8 cellular contexts compared by ENCODE assay signal in the genomic region with DNA sequence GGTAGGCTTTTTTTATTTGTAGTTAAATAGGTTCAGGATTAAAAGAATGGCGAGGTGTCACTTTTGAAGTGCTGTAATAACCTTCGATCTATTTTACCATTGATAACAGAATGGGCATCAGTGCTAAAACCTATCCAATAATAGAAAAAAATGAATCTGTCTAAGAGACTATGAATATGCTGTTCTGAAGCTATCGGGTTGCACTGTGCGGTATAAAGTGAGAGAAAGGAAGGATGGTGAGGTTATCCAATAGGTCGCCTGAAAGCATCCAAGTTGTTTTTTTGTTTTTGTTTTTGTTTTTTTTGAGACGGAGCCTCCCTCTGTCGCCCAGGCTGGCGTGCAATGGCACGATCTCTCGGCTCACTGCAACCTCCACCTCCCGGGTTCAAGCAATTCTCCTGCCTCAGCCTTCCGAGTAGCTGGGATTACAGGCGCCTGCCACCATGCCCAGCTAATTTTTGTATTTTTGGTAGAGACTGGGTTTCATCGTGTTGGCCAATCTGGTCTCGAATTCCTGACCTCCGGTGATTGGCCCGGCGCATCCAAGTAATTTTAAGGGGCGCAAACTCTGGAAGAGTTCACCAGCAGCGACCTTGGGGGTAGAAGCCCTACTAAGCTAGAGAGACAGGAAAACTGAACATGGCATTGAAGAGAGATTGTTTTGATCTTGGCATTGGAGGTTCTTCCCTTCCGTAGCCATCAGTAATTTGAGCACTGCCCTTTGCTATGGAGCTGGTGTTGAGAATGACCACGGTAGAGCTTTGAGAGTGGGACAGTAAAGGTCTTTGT. TPM values are rescaled to one million over a fixed set of nuclear protein-coding genes. Genes with fewer than 3 reads are reported as not detected.
DNase-seq lines count a peak whose midpoint lies in the region; ATAC-seq and TF ChIP-seq lines count a peak whose summit lies in the region.

No MANE protein-coding gene starts in this region.

- TF ChIP-seq CTCF in Loucy (conservative IDR thresholded peaks at IDR 0.05; ENCODE audit: low read length) (no peak), tibial nerve (IDR thresholded peaks at IDR 0.05) (no peak), GM10266 (IDR thresholded peaks at IDR 0.05; ENCODE audit: control insufficient read depth, insufficient read depth, low read depth, missing control alignments) (no peak)

- no peak overlapping the region for H3K18ac ChIP-seq in mesenchymal stem cell (ENCODE audit: low read depth in 1 of 2, low read length in 2 of 2)

- peak overlapping the region; percentile 93 for H4K8ac ChIP-seq in mesenchymal stem cell (ENCODE audit: low read length)

- peak in 8 of 14 donors; percentile 17 to 84 (median 37) for DNase-seq in C1 segment of cervical spinal cord (lab: John Stamatoyannopoulos, UW)
- DNase-seq in SK-N-MC (ENCODE audit: low read depth, low spot score): no peak
- no peak for DNase-seq in effector memory CD4-positive, alpha-beta T cell
- peak; percentile 49 for DNase-seq in mesenchymal stem cell
- DNase-seq in tibial nerve (ENCODE audit: low spot score in 2 of 2): no peak
- DNase-seq in GM10266 (ENCODE audit: extremely low spot score): no peak

- H2BK12ac ChIP-seq in mesenchymal stem cell (ENCODE audit: low read length in 2 of 2): no peak overlapping the region

- no peaks in the 10 kb centered on the region for H3K79me1 ChIP-seq in mesenchymal stem cell (replicated peaks; ENCODE audit: low read length, poor library complexity, severe bottlenecking)

- no peak overlapping the region for H2BK120ac ChIP-seq in mesenchymal stem cell (ENCODE audit: low read depth, low read length)

- peak overlapping the region; percentile 84 for H2AFZ ChIP-seq in Loucy (ENCODE audit: low read length)
- peak overlapping the region; percentile 30 for H2AFZ ChIP-seq in mesenchymal stem cell (ENCODE audit: low read depth, low read length)

- no peak for TF ChIP-seq POLR2A in tibial nerve (IDR thresholded peaks at IDR 0.05)

- no peaks in the 10 kb centered on the region for H4K20me1 ChIP-seq in Loucy (ENCODE audit: insufficient read depth, low read length, poor library complexity, severe bottlenecking)

- no peak overlapping the region for H3K14ac ChIP-seq in mesenchymal stem cell (ENCODE audit: low read length in 2 of 2)

- no peak overlapping the region for H4K91ac ChIP-seq in mesenchymal stem cell (ENCODE audit: low read length)

- WGBS in mesenchymal stem cell: 1% methylated on average over 18 of the region's 22 CpGs
- WGBS in tibial nerve, 2 donors: 1% methylated on average over 22 of the region's 22 CpGs

- H3F3A ChIP-seq in Loucy (ENCODE audit: low read depth): peaks cover 13% of the 10 kb centered on the region; the same call in 1 of the 2 replicates

- no peak overlapping the region for H2BK5ac ChIP-seq in mesenchymal stem cell (ENCODE audit: low read depth, low read length, poor library complexity, severe bottlenecking)

- no peaks in the 10 kb centered on the region for H3K9me2 ChIP-seq in Loucy (replicated peaks; ENCODE audit: low read depth, low read length)

- H3K27ac ChIP-seq in SK-N-MC (peak overlapping the region; percentile 99), mesenchymal stem cell (ENCODE audit: low read length, poor library complexity, severe bottlenecking) (peak overlapping the region; percentile 85), tibial nerve (peak overlapping the region; percentile 82 to 95 (median 90))
- H3K27ac ChIP-seq in effector memory CD4-positive, alpha-beta T cell (ENCODE audit: insufficient read depth, low read length, poor library complexity, severe bottlenecking): peak overlapping the region; percentile 81

- H2BK15ac ChIP-seq in mesenchymal stem cell (ENCODE audit: low read depth, poor library complexity, severe bottlenecking): no peak overlapping the region

- no peak overlapping the region for H3K23ac ChIP-seq in mesenchymal stem cell (ENCODE audit: low read length in 2 of 2)

- H3K9ac ChIP-seq in Loucy (ENCODE audit: low read depth, low read length, poor library complexity, severe bottlenecking) (peak overlapping the region; percentile 95), SK-N-MC (ENCODE audit: insufficient read length) (peak overlapping the region; percentile 95), mesenchymal stem cell (ENCODE audit: low read length) (peak overlapping the region; percentile 94)

- H3K27me3 ChIP-seq in Loucy (ENCODE audit: insufficient read depth, low read length, poor library complexity, severe bottlenecking) (no peaks in the 10 kb centered on the region), mesenchymal stem cell (ENCODE audit: control insufficient read depth in 1 of 2, insufficient read depth in 1 of 2, low read length in 2 of 2) (no peaks in the 10 kb centered on the region), tibial nerve (no peaks in the 10 kb centered on the region)
- no peaks in the 10 kb centered on the region for H3K27me3 ChIP-seq in effector memory CD4-positive, alpha-beta T cell (replicated peaks; ENCODE audit: control insufficient read depth, insufficient read depth, low read length, poor library complexity, severe bottlenecking)

- H3K4me2 ChIP-seq in Loucy (ENCODE audit: low read depth, low read length, poor library complexity, severe bottlenecking): peak overlapping the region; percentile 70
- peak overlapping the region; percentile 66 for H3K4me2 ChIP-seq in mesenchymal stem cell (ENCODE audit: low read length, poor library complexity, severe bottlenecking)

- H3K4me1 ChIP-seq in Loucy (ENCODE audit: insufficient read depth, low read length, poor library complexity, severe bottlenecking) (peaks cover 7% of the 10 kb centered on the region), mesenchymal stem cell (ENCODE audit: control insufficient read depth, insufficient read depth, low read depth, low read length) (no peaks in the 10 kb centered on the region), tibial nerve (peaks cover 0 to 18% (median 6%) of the 10 kb centered on the region in 4 donors)
- no peaks in the 10 kb centered on the region for H3K4me1 ChIP-seq in effector memory CD4-positive, alpha-beta T cell (ENCODE audit: control insufficient read depth, insufficient read depth, low read length, poor library complexity, severe bottlenecking)

- peak overlapping the region in 1 of 2 experiments; percentile 35 for H3K4ac ChIP-seq in mesenchymal stem cell (ENCODE audit: low read depth in 1 of 2, low read length in 2 of 2)

- no peaks in the 10 kb centered on the region for H3K79me2 ChIP-seq in Loucy (ENCODE audit: insufficient read depth, low read length)

- no peak for TF ChIP-seq EP300 in tibial nerve (IDR thresholded peaks at IDR 0.05)

- H3K36me3 ChIP-seq in Loucy (ENCODE audit: insufficient read depth, low read length): no peaks in the 10 kb centered on the region
- H3K36me3 ChIP-seq in SK-N-MC (ENCODE audit: insufficient read depth, low read length): no peaks in the 10 kb centered on the region
- H3K36me3 ChIP-seq in effector memory CD4-positive, alpha-beta T cell (ENCODE audit: control insufficient read depth, insufficient read depth, low read length): no peaks in the 10 kb centered on the region
- no peaks in the 10 kb centered on the region for H3K36me3 ChIP-seq in mesenchymal stem cell (ENCODE audit: control insufficient read depth in 1 of 2, insufficient read depth in 2 of 2, low read depth in 1 of 2, low read length in 2 of 2)
- no peaks in the 10 kb centered on the region for H3K36me3 ChIP-seq in tibial nerve

- no peaks in the 10 kb centered on the region for H3K9me3 ChIP-seq in Loucy (ENCODE audit: insufficient read depth, low read depth, low read length)
- H3K9me3 ChIP-seq in SK-N-MC (ENCODE audit: low read depth, low read length): no peaks in the 10 kb centered on the region
- no peaks in the 10 kb centered on the region for H3K9me3 ChIP-seq in effector memory CD4-positive, alpha-beta T cell (ENCODE audit: control insufficient read depth, low read length)
- no peaks in the 10 kb centered on the region for H3K9me3 ChIP-seq in mesenchymal stem cell (ENCODE audit: control insufficient read depth, low read length)
- H3K9me3 ChIP-seq in tibial nerve: no peaks in the 10 kb centered on the region

- peak; percentile 4 for ATAC-seq in GM19324 (IDR thresholded peaks at IDR 0.05; ENCODE audit: low FRiP score, unreplicated experiment)

- peak overlapping the region; percentile 94 for H3K4me3 ChIP-seq in Loucy (ENCODE audit: low read length, poor library complexity, severe bottlenecking)
- H3K4me3 ChIP-seq in SK-N-MC: peak overlapping the region; percentile 89
- H3K4me3 ChIP-seq in effector memory CD4-positive, alpha-beta T cell (ENCODE audit: insufficient read depth, low read depth, low read length, poor library complexity, severe bottlenecking): peak overlapping the region; percentile 35
- peak overlapping the region; percentile 61 to 86 for H3K4me3 ChIP-seq in mesenchymal stem cell (ENCODE audit: insufficient read depth in 1 of 2, low read depth in 1 of 2, low read length in 2 of 2)
- peak overlapping the region; percentile 38 to 62 (median 50) for H3K4me3 ChIP-seq in tibial nerve

- H2AK5ac ChIP-seq in mesenchymal stem cell (ENCODE audit: low read length, severe bottlenecking): no peak overlapping the region

RNA-seq across cellular contexts. Expression of a gene that starts 8.7 kb away (rescaled TPM):
- polyA plus RNA-seq in mesenchymal stem cell (2013, experiment 1 of 2): 10.6 TPM
- 9.5 TPM for polyA plus RNA-seq in mesenchymal stem cell (2013, experiment 2 of 2)
- total RNA-seq in tibial nerve: 100 to 1,000 TPM in 2 of 4 donors, 10 to 100 TPM in 2; 83.0 to 113 (median 101) TPM

RNA-seq across cellular contexts. Expression of a gene that starts 12.9 kb away (rescaled TPM):
- polyA plus RNA-seq in mesenchymal stem cell (2013, experiment 1 of 2): 3.7 TPM
- polyA plus RNA-seq in mesenchymal stem cell (2013, experiment 2 of 2): 3.8 TPM
- total RNA-seq in tibial nerve: 10 to 100 TPM; 18.0 to 67.2 (median 32.5) TPM

Comparison
In these comparisons a context has a peak if more than half of its experiments do, and no peak if none do; other contexts are left out.
1. DNase-seq: peak in C1 segment of cervical spinal cord (8 of 14) and mesenchymal stem cell (single experiment); none in SK-N-MC (single experiment), effector memory CD4-positive, alpha-beta T cell (0 of 3), tibial nerve (0 of 2) and GM10266 (single experiment).
2. H3K4me3 ChIP-seq: peak in every context shown above with its lines; median percentile 94 in Loucy; 89 in SK-N-MC; 74 in mesenchymal stem cell; 50 in tibial nerve; 35 in effector memory CD4-positive, alpha-beta T cell.
3. Peak in every context shown above with its lines, with median percentiles within 50 percentile points of each other: H3K9ac ChIP-seq and H3K27ac ChIP-seq.